In genomic region chr19:53424968-53425597, GRCh38 we compare ENCODE assay signal across 8 cellular contexts. TPM values are rescaled to one million over a fixed set of nuclear protein-coding genes. Genes with fewer than 3 reads are reported as not detected.
DNase-seq lines count a peak whose midpoint lies in the region; ATAC-seq, FAIRE-seq and TF ChIP-seq lines count a peak whose summit lies in the region.

No MANE protein-coding gene starts in this region.

- H3K27ac ChIP-seq in CD8-positive, alpha-beta T cell (ENCODE audit: low read depth, low read length) = no peak overlapping the region
- no peak overlapping the region for H3K27ac ChIP-seq in Karpas-422 (ENCODE audit: low read length)
- H3K27ac ChIP-seq in ascending aorta = no peak overlapping the region

- H3K4me3 ChIP-seq in CD8-positive, alpha-beta T cell (ENCODE audit: low read depth, low read length) = no peak overlapping the region
- H3K4me3 ChIP-seq in Karpas-422 (ENCODE audit: low read length) (no peak overlapping the region), ascending aorta (no peak overlapping the region)

- no peaks in the 10 kb centered on the region for H3K36me3 Mint-ChIP-seq in CD8-positive, alpha-beta T cell
- H3K36me3 Mint-ChIP-seq in T-helper 17 cell (ENCODE audit: low read depth) = no peaks in the 10 kb centered on the region

- H3K9ac ChIP-seq in Karpas-422 (ENCODE audit: low read length) = no peak overlapping the region

- no peaks in the 10 kb centered on the region for H3K9me2 ChIP-seq in Karpas-422 (replicated peaks; ENCODE audit: insufficient read depth, low read length)

- POLR2A ChIA-PET in CD8-positive, alpha-beta T cell (lab: Charles Lee) = no interaction called here

- no peak overlapping the region for H2AFZ ChIP-seq in Karpas-422 (ENCODE audit: low read length)

- no peak overlapping the region for H3K27ac Mint-ChIP-seq in CD8-positive, alpha-beta T cell
- no peak overlapping the region for H3K27ac Mint-ChIP-seq in T-helper 17 cell

- H3K4me3 Mint-ChIP-seq in CD8-positive, alpha-beta T cell = no peak overlapping the region
- no peak overlapping the region for H3K4me3 Mint-ChIP-seq in T-helper 17 cell

- no peaks in the 10 kb centered on the region for H3K9me3 ChIP-seq in CD8-positive, alpha-beta T cell (ENCODE audit: low read length)
- H3K9me3 ChIP-seq in Karpas-422 (ENCODE audit: low read length) (no peaks in the 10 kb centered on the region), T-helper 17 cell (ENCODE audit: control insufficient read depth, low read length, poor library complexity, severe bottlenecking) (no peaks in the 10 kb centered on the region), ascending aorta (no peaks in the 10 kb centered on the region)

- H3K79me2 ChIP-seq in Karpas-422 (ENCODE audit: low read length) = no peaks in the 10 kb centered on the region

- no peaks in the 10 kb centered on the region for H4K20me1 ChIP-seq in Karpas-422 (ENCODE audit: insufficient read depth, low read depth, low read length)

- no peak overlapping the region for H3K4me2 ChIP-seq in Karpas-422 (ENCODE audit: low read depth, low read length, poor library complexity, severe bottlenecking)

- peaks cover 2% of the 10 kb centered on the region for H3K4me1 Mint-ChIP-seq in CD8-positive, alpha-beta T cell (ENCODE audit: low read depth)
- no peaks in the 10 kb centered on the region for H3K4me1 Mint-ChIP-seq in T-helper 17 cell

- no peaks in the 10 kb centered on the region for H3K4me1 ChIP-seq in CD8-positive, alpha-beta T cell (ENCODE audit: insufficient read depth, low read length)
- H3K4me1 ChIP-seq in Karpas-422 (ENCODE audit: low read length) = no peaks in the 10 kb centered on the region
- H3K4me1 ChIP-seq in ascending aorta = no peaks in the 10 kb centered on the region

- no peaks in the 10 kb centered on the region for H3K9me3 Mint-ChIP-seq in CD8-positive, alpha-beta T cell

- H3K27me3 Mint-ChIP-seq in CD8-positive, alpha-beta T cell (ENCODE audit: low read depth) = peaks cover 2% of the 10 kb centered on the region
- H3K27me3 Mint-ChIP-seq in T-helper 17 cell = no peaks in the 10 kb centered on the region

- CTCF ChIA-PET in CD8-positive, alpha-beta T cell (lab: Charles Lee) = interaction anchor here (0.6 to 2.5 kb wide), 24 partner anchors 8 to 605 kb away, joined by 3 to 16 read pairs (median 4); no protein-coding TSS in a partner anchor

- peak; percentile 81 for TF ChIP-seq CTCF in CD8-positive, alpha-beta T cell (IDR thresholded peaks at IDR 0.05)
- TF ChIP-seq CTCF in ascending aorta (IDR thresholded peaks at IDR 0.05) = peak; percentile 55 to 73 (median 69)

- no peaks in the 10 kb centered on the region for H3K27me3 ChIP-seq in CD8-positive, alpha-beta T cell (ENCODE audit: insufficient read depth, low read length)
- H3K27me3 ChIP-seq in Karpas-422 (ENCODE audit: low read length) (no peaks in the 10 kb centered on the region), ascending aorta (no peaks in the 10 kb centered on the region)

- no peaks in the 10 kb centered on the region for H3K36me3 ChIP-seq in CD8-positive, alpha-beta T cell (ENCODE audit: insufficient read depth, low read length)
- no peaks in the 10 kb centered on the region for H3K36me3 ChIP-seq in Karpas-422 (ENCODE audit: insufficient read depth, low read length)
- no peaks in the 10 kb centered on the region for H3K36me3 ChIP-seq in ascending aorta

- intact Hi-C loops in CD8-positive, alpha-beta T cell (cut with DNase I, micrococcal nuclease) = loop anchor here in 1 of 2 experiments (1.0 to 5.0 kb wide), 2 partner anchors 87 to 597 kb away; no protein-coding TSS in a partner anchor
- intact Hi-C loops in ascending aorta (cut with DNase I) = loop anchor here (1.0 to 2.0 kb wide), 2 partner anchors 87 to 322 kb away; no protein-coding TSS in a partner anchor
- intact Hi-C loops in sciatic nerve (cut with DNase I) = no loop called here

- DNase-seq in CD8-positive, alpha-beta T cell = peak; percentile 22 to 77 (median 66)
- DNase-seq in Karpas-422 (peak; percentile 92), T-helper 17 cell (peak; percentile 30 to 49 (median 41)), ascending aorta (ENCODE audit: low spot score in 2 of 2) (peak; percentile 16 to 80), hepatic stellate cell (ENCODE audit: low spot score) (peak; percentile 75), sciatic nerve (ENCODE audit: low spot score) (peak; percentile 86), RCC 7860 (ENCODE audit: low spot score) (no peak), NCI-H1048 (lab: John Stamatoyannopoulos, UW) (no peak)

- FAIRE-seq in RCC 7860 (lab: Jason Lieb, UNC) = no peak

- peak; percentile 98 for ATAC-seq in CD8-positive, alpha-beta T cell
- ATAC-seq in T-helper 17 cell (peak; percentile 89), sciatic nerve (peak; percentile 94)

RNA-seq across cellular contexts. Expression of gene ZNF761, which starts 6.7 kb away (rescaled TPM):
- total RNA-seq in CD8-positive, alpha-beta T cell = 1 to 10 TPM; 8.4 to 9.2 TPM
- total RNA-seq in Karpas-422 (2014; rRNA removed; shearing (Covaris generic); ENCODE audit: low replicate concordance) = 21.8 and 29.6 TPM in 2 replicates
- 1 to 10 TPM; 5.7 to 7.8 TPM for total RNA-seq in T-helper 17 cell
- 1.4 TPM for total RNA-seq in ascending aorta
- total RNA-seq in sciatic nerve = 10.4 TPM

RNA-seq across cellular contexts. Expression of gene ZNF765, which starts 30.1 kb away (rescaled TPM):
- total RNA-seq in CD8-positive, alpha-beta T cell = 10 to 100 TPM in 1 of 2 experiments, 1 to 10 TPM in 1; 9.6 to 12.4 TPM
- 21.4 and 26.9 TPM in 2 replicates for total RNA-seq in Karpas-422 (2014; rRNA removed; shearing (Covaris generic); ENCODE audit: low replicate concordance)
- total RNA-seq in T-helper 17 cell (1 to 10 TPM; 6.7 to 7.7 TPM), ascending aorta (3.5 TPM), sciatic nerve (17.1 TPM)

RNA-seq across cellular contexts. Expression of gene ZNF813, which starts 42.5 kb away (rescaled TPM):
- 1 to 10 TPM; 3.8 TPM for total RNA-seq in CD8-positive, alpha-beta T cell
- total RNA-seq in Karpas-422 (2014; rRNA removed; shearing (Covaris generic); ENCODE audit: low replicate concordance) = 4.5 and 6.1 TPM in 2 replicates
- total RNA-seq in T-helper 17 cell (1 to 10 TPM; 1.3 to 3.6 TPM), ascending aorta (1.3 TPM), sciatic nerve (3.3 TPM)

RNA-seq across cellular contexts. Expression of gene ZNF525, which starts 59.6 kb away (rescaled TPM):
- total RNA-seq in CD8-positive, alpha-beta T cell = 10 to 100 TPM; 25.6 to 26.4 TPM
- 24.8 and 47.1 TPM in 2 replicates for total RNA-seq in Karpas-422 (2014; rRNA removed; shearing (Covaris generic); ENCODE audit: low replicate concordance)
- 10 to 100 TPM; 11.1 to 14.3 TPM for total RNA-seq in T-helper 17 cell
- 3.0 TPM for total RNA-seq in ascending aorta
- 16.1 TPM for total RNA-seq in sciatic nerve

Comparison
In these comparisons a context has a peak if more than half of its experiments do, and no peak if none do; other contexts are left out.
1. DNase-seq: peak in CD8-positive, alpha-beta T cell (7 of 7), Karpas-422 (single experiment), T-helper 17 cell (3 of 3), ascending aorta (2 of 2), hepatic stellate cell (single experiment) and sciatic nerve (single experiment); none in RCC 7860 (single experiment) and NCI-H1048 (single experiment).
2. Peak in every context shown above with its lines, with median percentiles within 50 percentile points of each other: ATAC-seq.